In genomic region chr3:12939137-12939536, GRCh38 we compare ENCODE assay signal across 24 cellular contexts.
A peak's percentile ranks its signal among the peaks of the same experiment; 100 is the strongest.
DNase-seq lines count a peak whose midpoint lies in the region; ATAC-seq and TF ChIP-seq lines count a peak whose summit lies in the region.
"Had no signal": no experiment of that assay in that cellular context is flagged by ENCODE, and none has a peak within 500 bp of the region (broad histone marks: within the 10 kb centered on the region; RNA-seq: fewer than 3 reads in every experiment).

No MANE protein-coding gene starts in this region.

- H3K36me3 ChIP-seq in rectal smooth muscle tissue (ENCODE audit: control insufficient read depth, insufficient read depth, low read length), result peaks cover 9% of the 10 kb centered on the region
- H3K36me3 ChIP-seq in urinary bladder (ENCODE audit: insufficient read depth), result peaks cover 4% of the 10 kb centered on the region

- peak overlapping the region; percentile 64 for H3K27ac ChIP-seq in rectal smooth muscle tissue (ENCODE audit: low read depth, low read length)
- peak overlapping the region; percentile 3 for H3K27ac ChIP-seq in urinary bladder (ENCODE audit: low read depth)
- H3K27ac ChIP-seq: cardiac muscle cell, WERI-Rb-1 had no signal

- H3K4me1 ChIP-seq in rectal smooth muscle tissue (ENCODE audit: control insufficient read depth, insufficient read depth, low read length) (peaks cover 32% of the 10 kb centered on the region), urinary bladder (ENCODE audit: insufficient read depth) (no peaks in the 10 kb centered on the region)

- H3K36me3 Mint-ChIP-seq in activated naive CD4-positive, alpha-beta T cell treated with anti-CD3 and anti-CD28 coated beads, Interleukin-2, amount 50 U/mL, for 72 hours, result no peaks in the 10 kb centered on the region
- peaks cover 48% of the 10 kb centered on the region for H3K36me3 Mint-ChIP-seq in effector memory CD8-positive, alpha-beta T cell (ENCODE audit: insufficient read depth)

- H3K4me3 ChIP-seq in rectal smooth muscle tissue (ENCODE audit: low read length) (no peak overlapping the region), urinary bladder (ENCODE audit: low read depth, low read length) (no peak overlapping the region)
- H3K4me3 ChIP-seq: cardiac muscle cell, GM12878 had no signal

- no peak for TF ChIP-seq CTCF in GM10248 (IDR thresholded peaks at IDR 0.05; ENCODE audit: control extremely low read depth, extremely low read depth, low read depth, missing control alignments)

- H3K27me3 ChIP-seq in rectal smooth muscle tissue (ENCODE audit: control insufficient read depth, insufficient read depth, low read length), result no peaks in the 10 kb centered on the region
- H3K27me3 ChIP-seq: cardiac muscle cell had no signal

- DNase-seq in activated naive CD4-positive, alpha-beta T cell treated with anti-CD3 and anti-CD28 coated beads, Interleukin-2, amount 50 U/mL, for 72 hours (ENCODE audit: low spot score in 2 of 2), result no peak
- DNase-seq in activated naive CD4-positive, alpha-beta T cell treated with anti-CD3 and anti-CD28 coated beads, Interleukin-2, amount 50 U/mL, for 16 hours, result no peak
- DNase-seq in effector memory CD8-positive, alpha-beta T cell, result no peak
- no peak for DNase-seq in GM10248 (ENCODE audit: extremely low spot score)
- DNase-seq in activated CD4-positive, CD25-positive, alpha-beta regulatory T cell (lab: John Stamatoyannopoulos, UW), result no peak
- DNase-seq: 8988T; activated CD4-positive, alpha-beta memory T cell treated with anti-CD3 and anti-CD28 coated beads, Interleukin-2, amount 10 ng/mL, durations not matched to agents 7 days and 5 days; activated naive CD8-positive, alpha-beta T cell treated with anti-CD3 and anti-CD28 coated beads, Interleukin-2, amount 50 U/mL, for 24 hours; activated T-cell treated with anti-CD3 and anti-CD28 coated beads, Interleukin-2, amount 50 U/mL, for 4 hours; C1 segment of cervical spinal cord; effector CD8-positive, alpha-beta T cell; head of caudate nucleus; mammary epithelial cell; NCI-H1436 treated with DMSO at 0.1 percent for 48 hours; NCI-H2171 treated with DMSO at 0.1 percent for 48 hours; SIG-M5; stimulated activated naive CD8-positive, alpha-beta T cell treated with anti-CD3 and anti-CD28 coated beads, Interleukin-15, Interleukin-2, amounts not matched to agents 100 U/mL and 50 U/mL, for 24 hours; WERI-Rb-1 had no signal

- H3K9ac ChIP-seq in rectal smooth muscle tissue (ENCODE audit: low read length), result no peak overlapping the region

- 82% methylated on average over 10 of the region's 10 CpGs for WGBS in urinary bladder

- CTCF ChIA-PET in GM10248 (lab: Yijun Ruan, JAX), result interaction anchor here (0.9 to 1.4 kb wide), 5 partner anchors 10 to 44 kb away, joined by 3 to 4 read pairs (median 3); no protein-coding TSS in a partner anchor

- H3K27ac Mint-ChIP-seq in activated naive CD4-positive, alpha-beta T cell treated with anti-CD3 and anti-CD28 coated beads, Interleukin-2, amount 50 U/mL, for 72 hours, result peak overlapping the region; percentile 11 to 17
- H3K27ac Mint-ChIP-seq in effector memory CD8-positive, alpha-beta T cell, result peak overlapping the region; percentile 8 to 10
- H3K27ac Mint-ChIP-seq: activated CD4-positive, alpha-beta memory T cell treated with anti-CD3 and anti-CD28 coated beads, Interleukin-2, amount 10 ng/mL, durations not matched to agents 7 days and 5 days had no signal

- no peaks in the 10 kb centered on the region for H3K27me3 Mint-ChIP-seq in effector memory CD8-positive, alpha-beta T cell
- H3K27me3 Mint-ChIP-seq: activated CD4-positive, alpha-beta memory T cell treated with anti-CD3 and anti-CD28 coated beads, Interleukin-2, amount 10 ng/mL, durations not matched to agents 7 days and 5 days; activated naive CD8-positive, alpha-beta T cell treated with anti-CD3 and anti-CD28 coated beads, Interleukin-2, amount 50 U/mL, for 24 hours had no signal

- ATAC-seq in activated naive CD4-positive, alpha-beta T cell treated with anti-CD3 and anti-CD28 coated beads, Interleukin-2, amount 50 U/mL, for 72 hours, result no peak
- ATAC-seq in effector memory CD8-positive, alpha-beta T cell (replicated peaks), result no peak
- ATAC-seq in GM19455 (IDR thresholded peaks at IDR 0.05; ENCODE audit: unreplicated experiment), result no peak
- ATAC-seq: activated naive CD8-positive, alpha-beta T cell treated with anti-CD3 and anti-CD28 coated beads, Interleukin-2, amount 50 U/mL, for 24 hours; activated T-cell treated with anti-CD3 and anti-CD28 coated beads, Interleukin-2, amount 50 U/mL, for 4 hours; GM12878; stimulated activated naive CD8-positive, alpha-beta T cell treated with anti-CD3 and anti-CD28 coated beads, Interleukin-15, Interleukin-2, amounts not matched to agents 100 U/mL and 50 U/mL, for 24 hours had no signal

- POLR2A ChIA-PET in GM10248 (lab: Yijun Ruan, JAX), result no interaction called here

- H3K4me1 Mint-ChIP-seq in effector memory CD8-positive, alpha-beta T cell (ENCODE audit: low read depth in 2 of 2), result peaks cover 17% of the 10 kb centered on the region in 2 donors
- H3K4me1 Mint-ChIP-seq: activated CD4-positive, alpha-beta memory T cell treated with anti-CD3 and anti-CD28 coated beads, Interleukin-2, amount 10 ng/mL, durations not matched to agents 7 days and 5 days; activated naive CD8-positive, alpha-beta T cell treated with anti-CD3 and anti-CD28 coated beads, Interleukin-2, amount 50 U/mL, for 24 hours had no signal

- no peak overlapping the region for H3K4me3 Mint-ChIP-seq in effector memory CD8-positive, alpha-beta T cell
- H3K4me3 Mint-ChIP-seq: activated CD4-positive, alpha-beta memory T cell treated with anti-CD3 and anti-CD28 coated beads, Interleukin-2, amount 10 ng/mL, durations not matched to agents 7 days and 5 days; activated naive CD8-positive, alpha-beta T cell treated with anti-CD3 and anti-CD28 coated beads, Interleukin-2, amount 50 U/mL, for 24 hours; activated T-cell treated with anti-CD3 and anti-CD28 coated beads, Interleukin-2, amount 50 U/mL, for 4 hours; T-helper 1 cell treated with Interleukin-12 subunit alpha and Interleukin-12 subunit beta and Interleukin-4 antibody, amounts not matched to agents 30 μg/mL and 1 μg/mL, for 36 hours had no signal

- H3K9me3 Mint-ChIP-seq in activated naive CD4-positive, alpha-beta T cell treated with anti-CD3 and anti-CD28 coated beads, Interleukin-2, amount 50 U/mL, for 72 hours, result no peaks in the 10 kb centered on the region
- H3K9me3 Mint-ChIP-seq in effector memory CD8-positive, alpha-beta T cell, result no peaks in the 10 kb centered on the region
- H3K9me3 Mint-ChIP-seq: activated CD4-positive, alpha-beta memory T cell treated with anti-CD3 and anti-CD28 coated beads, Interleukin-2, amount 10 ng/mL, durations not matched to agents 7 days and 5 days; activated naive CD8-positive, alpha-beta T cell treated with anti-CD3 and anti-CD28 coated beads, Interleukin-2, amount 50 U/mL, for 24 hours; activated T-cell treated with anti-CD3 and anti-CD28 coated beads, Interleukin-2, amount 50 U/mL, for 4 hours; T-helper 1 cell treated with Interleukin-12 subunit alpha and Interleukin-12 subunit beta and Interleukin-4 antibody, amounts not matched to agents 30 μg/mL and 1 μg/mL, for 36 hours had no signal
